In genomic region chr3:196287066-196287404, GRCh38 we compare ENCODE assay signal across 8 cellular contexts. TPM values are rescaled to one million over a fixed set of nuclear protein-coding genes. Genes with fewer than 3 reads are reported as not detected.
DNase-seq lines count a peak whose midpoint lies in the region; ATAC-seq, FAIRE-seq and TF ChIP-seq lines count a peak whose summit lies in the region.

No MANE protein-coding gene starts in this region.

- H3F3A ChIP-seq in DOHH2 (ENCODE audit: control insufficient read depth, insufficient read depth), result peaks cover 7% of the 10 kb centered on the region; the same call in 1 of the 2 replicates

- TF ChIP-seq POLR2A in Peyer's patch (IDR thresholded peaks at IDR 0.05), result no peak

- peak overlapping the region; percentile 75 for H3K4me2 ChIP-seq in DOHH2 (ENCODE audit: low read length)

- H3K79me2 ChIP-seq in DOHH2 (ENCODE audit: control insufficient read depth, low read length), result peaks cover 27% of the 10 kb centered on the region

- ATAC-seq in left lung, result peak; percentile 51

- intact Hi-C loops in left lung (cut with DNase I), result no loop called here

- H4K20me1 ChIP-seq in DOHH2 (ENCODE audit: control insufficient read depth, insufficient read depth, low read depth, low read length), result 0 out of 2 replicates have a peak, but pooled peaks cover 2% of the 10 kb centered on the region

- no peak for TF ChIP-seq CTCF in DOHH2 (IDR thresholded peaks at IDR 0.05; ENCODE audit: low read depth, low read length, poor library complexity, severe bottlenecking)
- TF ChIP-seq CTCF in Peyer's patch (IDR thresholded peaks at IDR 0.05), result no peak
- no peak for TF ChIP-seq CTCF in bronchial epithelial cell (IDR thresholded peaks at IDR 0.05; ENCODE audit: insufficient read depth, low read length, severe bottlenecking)
- TF ChIP-seq CTCF in left lung (IDR thresholded peaks at IDR 0.05), result no peak

- FAIRE-seq in bronchial epithelial cell (lab: Jason Lieb, UNC), result no peak

- H3K27ac ChIP-seq in DOHH2 (ENCODE audit: low read depth, low read length), result no peak overlapping the region
- peak overlapping the region; percentile 89 to 92 (median 90) for H3K27ac ChIP-seq in Peyer's patch
- H3K27ac ChIP-seq in left lung, result peak overlapping the region; percentile 90 to 97

- no peaks in the 10 kb centered on the region for H3K9me2 ChIP-seq in DOHH2 (replicated peaks; ENCODE audit: control insufficient read depth, low read length)

- peak; percentile 27 for DNase-seq in HCEC 1CT
- peak in 1 of 3 donors; percentile 40 for DNase-seq in Peyer's patch
- no peak for DNase-seq in bronchial epithelial cell (ENCODE audit: low read depth)
- peak in 1 of 2 donors; percentile 45 for DNase-seq in left lung
- peak; percentile 2 to 3 for DNase-seq in stimulated activated CD8-positive, alpha-beta memory T cell treated with anti-CD3 and anti-CD28 coated beads, Interleukin-4, amount 100 ng/mL, for 1 hour (ENCODE audit: low read depth in 2 of 2, low spot score in 1 of 2)
- DNase-seq in NCI-H1436 (lab: John Stamatoyannopoulos, UW), result no peak
- DNase-seq in DMS53 treated with DMSO at 0.1 percent for 48 hours (lab: John Stamatoyannopoulos, UW; ENCODE audit: unreplicated experiment), result no peak

- H3K4me1 ChIP-seq in DOHH2 (ENCODE audit: control insufficient read depth, low read length) (peaks cover 23% of the 10 kb centered on the region), Peyer's patch (peaks cover 0 to 35% (median 2%) of the 10 kb centered on the region in 4 donors), left lung (peaks cover 8 to 41% of the 10 kb centered on the region in 2 donors)

- H3K36me3 ChIP-seq in DOHH2 (ENCODE audit: control insufficient read depth, low read length), result no peaks in the 10 kb centered on the region; the same call in 1 of the 2 replicates
- no peaks in the 10 kb centered on the region for H3K36me3 ChIP-seq in Peyer's patch
- H3K36me3 ChIP-seq in bronchial epithelial cell (ENCODE audit: control insufficient read depth, insufficient read depth, low read length), result peaks cover 1% of the 10 kb centered on the region
- H3K36me3 ChIP-seq in left lung, result no peaks in the 10 kb centered on the region

- H3K9me3 ChIP-seq in DOHH2 (ENCODE audit: control insufficient read depth, insufficient read depth, low read length), result no peaks in the 10 kb centered on the region
- no peaks in the 10 kb centered on the region for H3K9me3 ChIP-seq in Peyer's patch
- H3K9me3 ChIP-seq in left lung, result no peaks in the 10 kb centered on the region

- H3K4me3 ChIP-seq in DOHH2 (ENCODE audit: low read length) (peak overlapping the region; percentile 92), Peyer's patch (peak overlapping the region; percentile 61 to 83 (median 74)), bronchial epithelial cell (ENCODE audit: low read depth, low read length) (peak overlapping the region; percentile 96), left lung (peak overlapping the region; percentile 73 to 86)

- no peaks in the 10 kb centered on the region for H3K27me3 ChIP-seq in DOHH2 (ENCODE audit: control insufficient read depth, low read length)
- H3K27me3 ChIP-seq in Peyer's patch, result no peaks in the 10 kb centered on the region
- H3K27me3 ChIP-seq in bronchial epithelial cell (ENCODE audit: control insufficient read depth, insufficient read depth, low read length), result no peaks in the 10 kb centered on the region
- no peaks in the 10 kb centered on the region for H3K27me3 ChIP-seq in left lung

RNA-seq across cellular contexts. Expression of gene PCYT1A, which starts 0.5 kb away (rescaled TPM):
- 100 to 1,000 TPM; 168 to 211 (median 177) TPM for total RNA-seq in Peyer's patch
- 52.9 and 68.9 TPM in 2 replicates for total RNA-seq in bronchial epithelial cell
- total RNA-seq in left lung, result 10 to 100 TPM; 46.6 to 71.0 TPM

RNA-seq across cellular contexts. Expression of gene DYNLT2B, which starts 31.0 kb away (rescaled TPM):
- total RNA-seq in Peyer's patch (1 to 10 TPM in 2 of 4 donors, not detected in 2; 2.3 to 6.0 TPM), bronchial epithelial cell (17.1 and 19.7 TPM in 2 replicates), left lung (1 to 10 TPM; 6.0 to 6.8 TPM)

RNA-seq across cellular contexts. Expression of gene TM4SF19, which starts 51.2 kb away (rescaled TPM):
- total RNA-seq in Peyer's patch (not detected), bronchial epithelial cell (2.1 and 6.5 TPM in 2 replicates), left lung (10 to 100 TPM in 1 of 2 donors, 1 to 10 TPM in 1; 6.7 to 15.2 TPM)

Comparison
In these comparisons a context has a peak if more than half of its experiments do, and no peak if none do; other contexts are left out.
1. DNase-seq: peak in HCEC 1CT (single experiment) and stimulated activated CD8-positive, alpha-beta memory T cell treated with anti-CD3 and anti-CD28 coated beads, Interleukin-4, amount 100 ng/mL, for 1 hour (2 of 2); none in bronchial epithelial cell (single experiment), NCI-H1436 (single experiment) and DMS53 treated with DMSO at 0.1 percent for 48 hours (single experiment).
2. Peak in every context shown above with its lines, with median percentiles within 50 percentile points of each other: H3K4me3 ChIP-seq.